In genomic region chr21:16195896-16196443, GRCh38 we compare ENCODE assay signal across 8 cellular contexts.
DNase-seq lines count a peak whose midpoint lies in the region; FAIRE-seq and TF ChIP-seq lines count a peak whose summit lies in the region.
"Had no signal": no experiment of that assay in that cellular context is flagged by ENCODE, and none has a peak within 500 bp of the region (broad histone marks: within the 10 kb centered on the region; RNA-seq: fewer than 3 reads in every experiment).

No MANE protein-coding gene starts in this region.

- H3K27ac ChIP-seq in HUES64 (ENCODE audit: low read depth, low read length) (no peak overlapping the region), subcutaneous abdominal adipose tissue (ENCODE audit: low read depth, low read length) (peak overlapping the region; percentile 90)

- no peaks in the 10 kb centered on the region for H3K27me3 ChIP-seq in HUES64 (ENCODE audit: insufficient read depth, low read length)
- no peaks in the 10 kb centered on the region for H3K27me3 ChIP-seq in subcutaneous abdominal adipose tissue (ENCODE audit: control insufficient read depth in 5 of 5, insufficient read depth in 4 of 5, low read length in 5 of 5)

- H3K4me3 ChIP-seq in HUES64 (ENCODE audit: low read length) (peak overlapping the region; percentile 7; the same call in 1 of the 2 replicates), astrocyte of the cerebellum (ENCODE audit: low read depth, low read length) (peak overlapping the region; percentile 58), subcutaneous abdominal adipose tissue (ENCODE audit: low read depth in 1 of 5, low read length in 5 of 5) (peak overlapping the region; percentile 51 to 70 (median 64))

- WGBS in HUES64, result 100% methylated on average over 1 of the region's 2 CpGs

- intact Hi-C loops in posterior vena cava (cut with DNase I), result loop anchor here in 1 of 2 donors (10.0 kb wide), 1 partner anchor 109 kb away; no protein-coding TSS in a partner anchor

- H3K9ac ChIP-seq in HUES64 (ENCODE audit: low read depth, low read length) (peak overlapping the region; percentile 30; the same call in 1 of the 2 replicates), subcutaneous abdominal adipose tissue (ENCODE audit: low read length in 5 of 5) (peak overlapping the region; percentile 20 to 87 (median 48))

- in situ Hi-C loops in astrocyte of the cerebellum (cut with HindIII; ENCODE audit: low sequenced_read_pairs), result no loop called here

- no peaks in the 10 kb centered on the region for H3K9me3 ChIP-seq in HUES64 (ENCODE audit: insufficient read depth, low read depth, low read length)
- peaks cover 0 to 8% (median 4%) of the 10 kb centered on the region in 5 donors for H3K9me3 ChIP-seq in subcutaneous abdominal adipose tissue (ENCODE audit: control insufficient read depth in 5 of 5, low read length in 5 of 5)

- TF ChIP-seq CTCF in astrocyte of the cerebellum (IDR thresholded peaks at IDR 0.05; ENCODE audit: low read depth, low read length, missing control alignments), result no peak

- H3K36me3 ChIP-seq in HUES64 (ENCODE audit: insufficient read depth, low read length) (no peaks in the 10 kb centered on the region), subcutaneous abdominal adipose tissue (ENCODE audit: control insufficient read depth in 5 of 5, insufficient read depth in 5 of 5, low read length in 5 of 5) (peaks cover 0 to 2% (median 0%) of the 10 kb centered on the region in 5 donors)

- H3K4me1 ChIP-seq in HUES64 (ENCODE audit: insufficient read depth, low read length) (peaks cover 28% of the 10 kb centered on the region), subcutaneous abdominal adipose tissue (ENCODE audit: control insufficient read depth in 5 of 5, insufficient read depth in 5 of 5, low read length in 5 of 5) (peaks cover 0 to 17% (median 10%) of the 10 kb centered on the region in 5 donors)

- FAIRE-seq in islet of Langerhans (lab: Jason Lieb, UNC), result peak; percentile 24

- DNase-seq in astrocyte of the cerebellum (ENCODE audit: low read depth), result no peak
- DNase-seq in retina, result no peak
- DNase-seq in effector CD8-positive, alpha-beta T cell (lab: John Stamatoyannopoulos, UW), result no peak
- no peak for DNase-seq in posterior vena cava (ENCODE audit: low spot score)
- DNase-seq: GOT3 had no signal

Comparison
In these comparisons a context has a peak if more than half of its experiments do, and no peak if none do; other contexts are left out.
1. H3K4me3 ChIP-seq: peak in every context shown above with its lines; median percentile 64 in subcutaneous abdominal adipose tissue; 58 in astrocyte of the cerebellum; 7 in HUES64.